Comparison of ENCODE assay signal across 16 cellular contexts in the genomic region with DNA sequence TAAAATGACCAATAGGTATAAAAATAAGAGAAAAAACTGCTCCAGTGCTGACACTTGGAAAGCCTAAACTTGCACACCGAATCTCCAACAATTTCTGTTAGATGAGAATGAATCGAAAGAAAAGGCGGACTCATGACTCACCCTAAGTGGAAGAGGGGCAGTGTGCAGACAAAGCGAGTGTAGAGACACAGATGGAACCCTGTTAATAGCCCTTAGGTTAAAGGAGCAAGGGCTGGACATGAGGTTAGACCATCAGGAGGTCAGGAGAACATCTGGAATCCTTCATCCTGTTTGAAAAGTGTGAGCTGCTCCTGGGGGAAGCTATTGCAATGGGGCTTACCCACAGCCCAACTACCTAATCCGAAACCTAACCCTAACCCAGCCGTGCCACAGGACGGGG.
"Had no signal": no experiment of that assay in that cellular context is flagged by ENCODE, and none has a peak within 500 bp of the region (broad histone marks: within the 10 kb centered on the region; RNA-seq: fewer than 3 reads in every experiment).

No MANE protein-coding gene starts in this region.

- H3K27ac ChIP-seq: brain microvascular endothelial cell, esophagus squamous epithelium, spleen, stomach, thoracic aorta had no signal

- H3K4me1 ChIP-seq: spleen, stomach had no signal

- DNase-seq: activated CD4-positive, alpha-beta T cell treated with anti-CD3 and anti-CD28 coated beads, Interleukin-2, amount 50 U/mL, for 1 hour; activated CD4-positive, CD25-positive, alpha-beta regulatory T cell; activated CD8-positive, alpha-beta memory T cell treated with anti-CD3 and anti-CD28 coated beads for 24 hours; activated gamma-delta T cell treated with Interleukin-2 at 50 U/mL for 16 hours; activated naive CD8-positive, alpha-beta T cell treated with anti-CD3 and anti-CD28 coated beads for 36 hours; brain microvascular endothelial cell; cortex of kidney; effector CD8-positive, alpha-beta T cell; esophagus squamous epithelium; glutamatergic neuron; kidney glomerular epithelial cell; sigmoid colon; spleen; stomach had no signal

- FAIRE-seq: endothelial cell of umbilical vein had no signal

- H3K9me3 ChIP-seq: esophagus squamous epithelium, sigmoid colon, spleen, stomach, thoracic aorta had no signal

- H3K27me3 ChIP-seq: brain microvascular endothelial cell, esophagus squamous epithelium, sigmoid colon, spleen, stomach had no signal

- H3K36me3 ChIP-seq: brain microvascular endothelial cell, esophagus squamous epithelium, sigmoid colon, spleen, stomach, thoracic aorta had no signal

- H3K4me3 ChIP-seq: esophagus squamous epithelium, spleen, stomach, thoracic aorta had no signal
